In genomic region chr3:76065975-76066374, GRCh38 we compare ENCODE assay signal across 19 cellular contexts.
A peak's percentile ranks its signal among the peaks of the same experiment; 100 is the strongest.
DNase-seq lines count a peak whose midpoint lies in the region; ATAC-seq and TF ChIP-seq lines count a peak whose summit lies in the region.
"Had no signal": no experiment of that assay in that cellular context is flagged by ENCODE, and none has a peak within 500 bp of the region (broad histone marks: within the 10 kb centered on the region; RNA-seq: fewer than 3 reads in every experiment).

No MANE protein-coding gene starts in this region.

- H3K4me3 ChIP-seq in GM23338 (no peak overlapping the region), adipocyte (ENCODE audit: low read length) (no peak overlapping the region), foreskin fibroblast (ENCODE audit: low read depth in 1 of 2, low read length in 2 of 2) (no peak overlapping the region), vagina (no peak overlapping the region)
- H3K4me3 ChIP-seq: HAP-1, upper lobe of left lung had no signal

- ATAC-seq in GM23338 (no peak), GM19452 (IDR thresholded peaks at IDR 0.05; ENCODE audit: unreplicated experiment) (no peak)
- ATAC-seq: activated CD4-positive, alpha-beta T cell treated with anti-CD3 and anti-CD28 coated beads for 36 hours; activated naive CD4-positive, alpha-beta T cell treated with anti-CD3 and anti-CD28 coated beads, Interleukin-2, amount 50 U/mL, for 72 hours; activated T-cell treated with anti-CD3 and anti-CD28 coated beads, Interleukin-2, amount 50 U/mL, for 72 hours; left cardiac atrium had no signal

- peaks cover 34% of the 10 kb centered on the region for H3K4me1 Mint-ChIP-seq in GM23338
- H3K4me1 Mint-ChIP-seq: activated CD4-positive, alpha-beta T cell treated with anti-CD3 and anti-CD28 coated beads for 36 hours; B cell; naive B cell had no signal

- H3K4me1 ChIP-seq in GM23338 (ENCODE audit: insufficient read depth) (peaks cover 20% of the 10 kb centered on the region; the same call in 1 of the 2 replicates), adipocyte (ENCODE audit: control insufficient read depth, insufficient read depth, low read length) (peaks cover 15% of the 10 kb centered on the region), vagina (no peaks in the 10 kb centered on the region)
- H3K4me1 ChIP-seq: upper lobe of left lung had no signal

- no peak overlapping the region for H2AFZ ChIP-seq in GM23338

- H3K36me3 ChIP-seq in GM23338 (ENCODE audit: insufficient read depth) (no peaks in the 10 kb centered on the region; the same call in 1 of the 2 replicates), adipocyte (ENCODE audit: control insufficient read depth, insufficient read depth, low read length, severe bottlenecking) (no peaks in the 10 kb centered on the region), vagina (no peaks in the 10 kb centered on the region)
- H3K36me3 ChIP-seq: HAP-1, upper lobe of left lung had no signal

- no peaks in the 10 kb centered on the region for H4K20me1 ChIP-seq in GM23338 (replicated peaks; ENCODE audit: insufficient read depth)

- intact Hi-C loops in vagina (cut with DNase I) = no loop called here

- H3K79me2 ChIP-seq in GM23338 (replicated peaks; ENCODE audit: insufficient read depth) = no peaks in the 10 kb centered on the region

- no peaks in the 10 kb centered on the region for H3K9me2 ChIP-seq in GM23338 (ENCODE audit: insufficient read depth)

- no peak overlapping the region for H3K4me2 ChIP-seq in GM23338

- TF ChIP-seq POLR2A in vagina (IDR thresholded peaks at IDR 0.05) = no peak

- H3K4me3 Mint-ChIP-seq in GM23338 = no peak overlapping the region
- H3K4me3 Mint-ChIP-seq: activated CD4-positive, alpha-beta T cell treated with anti-CD3 and anti-CD28 coated beads for 36 hours; activated T-cell treated with anti-CD3 and anti-CD28 coated beads, Interleukin-2, amount 50 U/mL, for 72 hours; B cell; naive B cell had no signal

- H3K9me3 ChIP-seq in adipocyte (ENCODE audit: control insufficient read depth, low read length) = no peaks in the 10 kb centered on the region
- no peaks in the 10 kb centered on the region for H3K9me3 ChIP-seq in vagina
- H3K9me3 ChIP-seq: HAP-1, upper lobe of left lung had no signal

- H3K27ac Mint-ChIP-seq in GM23338 = peak overlapping the region; percentile 63; the same call in 1 of the 2 replicates
- H3K27ac Mint-ChIP-seq: activated CD4-positive, alpha-beta T cell treated with anti-CD3 and anti-CD28 coated beads for 36 hours; activated naive CD4-positive, alpha-beta T cell treated with anti-CD3 and anti-CD28 coated beads, Interleukin-2, amount 50 U/mL, for 72 hours; activated T-cell treated with anti-CD3 and anti-CD28 coated beads, Interleukin-2, amount 50 U/mL, for 72 hours; B cell; naive B cell had no signal

- DNase-seq in GM23338 (ENCODE audit: low spot score) = no peak
- peak; percentile 78 for DNase-seq in NCI-H1105 treated with DMSO at 0.1 percent for 48 hours (lab: John Stamatoyannopoulos, UW)
- peak; percentile 42 for DNase-seq in adipocyte (ENCODE audit: low read depth)
- peak; percentile 9 to 54 for DNase-seq in foreskin fibroblast
- DNase-seq in AML-193 (lab: John Stamatoyannopoulos, UW) = no peak
- no peak for DNase-seq in vagina (ENCODE audit: extremely low spot score in 2 of 2)
- DNase-seq: activated CD4-positive, alpha-beta T cell treated with anti-CD3 and anti-CD28 coated beads for 36 hours; activated T-cell treated with anti-CD3 and anti-CD28 coated beads, Interleukin-2, amount 50 U/mL, for 72 hours; left cardiac atrium; mesenchymal stem cell; naive B cell; NCI-H1694 treated with DMSO at 0.1 percent for 48 hours; NCI-H446 treated with DMSO at 0.1 percent for 48 hours; stimulated activated CD4-positive, alpha-beta T cell treated with anti-CD3 and anti-CD28 coated beads, Interleukin-12 subunit alpha, Interleukin-12 subunit beta, amount 100 ng/mL, for 4 hours; upper lobe of left lung had no signal

- peaks cover 31% of the 10 kb centered on the region; the same call in 2 of the 3 replicates for H3K36me3 Mint-ChIP-seq in GM23338 (ENCODE audit: low read depth)
- H3K36me3 Mint-ChIP-seq: activated naive CD4-positive, alpha-beta T cell treated with anti-CD3 and anti-CD28 coated beads, Interleukin-2, amount 50 U/mL, for 72 hours; naive B cell had no signal

- H3K27ac ChIP-seq in GM23338 (ENCODE audit: low read depth) (no peak overlapping the region), vagina (no peak overlapping the region)
- H3K27ac ChIP-seq: upper lobe of left lung had no signal

- H3K9me3 Mint-ChIP-seq in GM23338 = peaks cover 24% of the 10 kb centered on the region

- H3K27me3 Mint-ChIP-seq in GM23338 (ENCODE audit: insufficient read depth, low read depth, poor library complexity) = peaks cover 2% of the 10 kb centered on the region
- H3K27me3 Mint-ChIP-seq: activated CD4-positive, alpha-beta T cell treated with anti-CD3 and anti-CD28 coated beads for 36 hours; B cell; naive B cell had no signal

- H3K27me3 ChIP-seq in GM23338 (ENCODE audit: insufficient read depth) (no peaks in the 10 kb centered on the region), adipocyte (replicated peaks; ENCODE audit: control insufficient read depth, insufficient read depth, low read length) (no peaks in the 10 kb centered on the region), vagina (no peaks in the 10 kb centered on the region)
- H3K27me3 ChIP-seq: upper lobe of left lung had no signal

- H3F3A ChIP-seq in GM23338 (replicated peaks; ENCODE audit: low read depth) = no peaks in the 10 kb centered on the region

- no peak overlapping the region for H3K9ac ChIP-seq in adipocyte (ENCODE audit: low read length)

- no peak for TF ChIP-seq CTCF in GM23338 (conservative IDR thresholded peaks at IDR 0.05; ENCODE audit: low read depth in 2 of 2)
- no peak for TF ChIP-seq CTCF in foreskin fibroblast (IDR thresholded peaks at IDR 0.05; ENCODE audit: low read depth, low read length)
- no peak for TF ChIP-seq CTCF in vagina (IDR thresholded peaks at IDR 0.05)

TF ChIP-seq in GM23338, 12 proteins besides CTCF, POLR2A, EP300 and RAD21:
- no peak for TF ChIP-seq ETS1 (IDR thresholded peaks at IDR 0.05)
- TF ChIP-seq ZNF331 (CRISPR knock-in tag; IDR thresholded peaks at IDR 0.05; ENCODE audit: low read depth) = no peak
- no peak for TF ChIP-seq EZH2 (IDR thresholded peaks at IDR 0.05; ENCODE audit: low read depth, unreplicated experiment)
TF ChIP-seq in GM23338: peak in this region for 0.

Comparison
In these comparisons a context has a peak if more than half of its experiments do, and no peak if none do; other contexts are left out.
1. DNase-seq: peak in NCI-H1105 treated with DMSO at 0.1 percent for 48 hours (single experiment), adipocyte (single experiment) and foreskin fibroblast (2 of 2); none in GM23338 (single experiment), AML-193 (0 of 2) and vagina (0 of 2).